In the genomic region with DNA sequence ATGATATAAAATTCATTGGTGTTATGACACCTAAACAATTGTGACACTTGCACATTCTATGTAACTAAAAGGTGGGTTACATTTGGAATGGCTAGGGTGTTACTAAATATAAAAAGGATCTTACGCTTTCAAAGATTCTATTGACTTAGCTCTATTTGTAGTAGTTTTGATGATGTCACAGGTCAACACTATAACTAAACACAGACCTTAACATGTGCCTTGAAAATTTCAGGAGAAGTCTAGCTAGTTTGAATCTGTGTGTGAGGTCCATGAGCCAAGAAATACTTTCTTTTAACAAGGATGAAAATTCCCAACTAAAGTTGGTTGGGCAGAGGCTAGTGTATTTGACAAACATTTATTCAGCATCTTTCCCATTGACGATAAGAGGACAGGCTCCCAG, we compare ENCODE assay signal across 17 cellular contexts.
DNase-seq lines count a peak whose midpoint lies in the region; ATAC-seq and TF ChIP-seq lines count a peak whose summit lies in the region.
"Had no signal": no experiment of that assay in that cellular context is flagged by ENCODE, and none has a peak within 500 bp of the region (broad histone marks: within the 10 kb centered on the region; RNA-seq: fewer than 3 reads in every experiment).

No MANE protein-coding gene starts in this region.

- H3K27me3 Mint-ChIP-seq in GM23338 (ENCODE audit: insufficient read depth, low read depth, poor library complexity) (no peaks in the 10 kb centered on the region), progenitor cell of endocrine pancreas (no peaks in the 10 kb centered on the region)
- H3K27me3 Mint-ChIP-seq in natural killer cell treated with Interleukin-12 subunit alpha and Interleukin-12 subunit beta and Interleukin-15 and Interleukin-18, amount 100 ng/mL, for 72 hours, result no peaks in the 10 kb centered on the region
- H3K27me3 Mint-ChIP-seq: CD4-positive, alpha-beta T cell had no signal

- DNase-seq in DMS53 (lab: John Stamatoyannopoulos, UW) (peak; percentile 9), DMS53 treated with DMSO at 0.1 percent for 48 hours (lab: John Stamatoyannopoulos, UW; ENCODE audit: unreplicated experiment) (no peak), GM23338 (ENCODE audit: low spot score) (no peak), progenitor cell of endocrine pancreas (ENCODE audit: low spot score, unreplicated experiment) (no peak)
- no peak for DNase-seq in natural killer cell treated with Interleukin-12 subunit alpha and Interleukin-12 subunit beta and Interleukin-15 and Interleukin-18, amount 100 ng/mL, for 72 hours (ENCODE audit: low spot score)
- DNase-seq: AML-193; Caco-2; Calu3; CD4-positive, alpha-beta T cell; CD8-positive, alpha-beta T cell; DMS79 treated with DMSO at 0.1 percent for 48 hours; GF-D8 had no signal

- H3F3A ChIP-seq in GM23338 (replicated peaks; ENCODE audit: low read depth), result no peaks in the 10 kb centered on the region

- no peaks in the 10 kb centered on the region for H3K27me3 ChIP-seq in GM23338 (ENCODE audit: insufficient read depth)
- H3K27me3 ChIP-seq: BLaER1 treated with 17β-estradiol and CSF1 and Interleukin-3, amounts not matched to agents 10 nM and 100 nM had no signal

- no peaks in the 10 kb centered on the region for H3K79me2 ChIP-seq in GM23338 (replicated peaks; ENCODE audit: insufficient read depth)

- 0 out of 3 replicates have a peak, but pooled peaks cover 2% of the 10 kb centered on the region for H3K4me1 Mint-ChIP-seq in GM23338
- peaks cover 15% of the 10 kb centered on the region for H3K4me1 Mint-ChIP-seq in progenitor cell of endocrine pancreas (ENCODE audit: low read depth)
- no peaks in the 10 kb centered on the region for H3K4me1 Mint-ChIP-seq in natural killer cell treated with Interleukin-12 subunit alpha and Interleukin-12 subunit beta and Interleukin-15 and Interleukin-18, amount 100 ng/mL, for 72 hours (ENCODE audit: low read depth in 2 of 2)
- H3K4me1 Mint-ChIP-seq: B cell had no signal

- no peaks in the 10 kb centered on the region for H4K20me1 ChIP-seq in GM23338 (replicated peaks; ENCODE audit: insufficient read depth)
- H4K20me1 ChIP-seq: BLaER1 treated with 17β-estradiol and CSF1 and Interleukin-3, amounts not matched to agents 10 nM and 100 nM had no signal

- H3K27ac Mint-ChIP-seq in GM23338 (no peak overlapping the region), progenitor cell of endocrine pancreas (peak overlapping the region; percentile 39)
- no peak overlapping the region for H3K27ac Mint-ChIP-seq in natural killer cell treated with Interleukin-12 subunit alpha and Interleukin-12 subunit beta and Interleukin-15 and Interleukin-18, amount 100 ng/mL, for 72 hours
- H3K27ac Mint-ChIP-seq: B cell; CD4-positive, alpha-beta T cell; CD8-positive, alpha-beta T cell had no signal

- no peaks in the 10 kb centered on the region for H3K9me3 Mint-ChIP-seq in GM23338
- H3K9me3 Mint-ChIP-seq in progenitor cell of endocrine pancreas (ENCODE audit: low read depth), result peaks cover 4% of the 10 kb centered on the region
- H3K9me3 Mint-ChIP-seq in natural killer cell treated with Interleukin-12 subunit alpha and Interleukin-12 subunit beta and Interleukin-15 and Interleukin-18, amount 100 ng/mL, for 72 hours, result no peaks in the 10 kb centered on the region
- H3K9me3 Mint-ChIP-seq: CD4-positive, alpha-beta T cell; CD8-positive, alpha-beta T cell had no signal

- H3K4me2 ChIP-seq in GM23338, result no peak overlapping the region
- H3K4me2 ChIP-seq: A549; BLaER1 treated with 17β-estradiol and CSF1 and Interleukin-3, amounts not matched to agents 10 nM and 100 nM had no signal

- H3K36me3 Mint-ChIP-seq in GM23338 (ENCODE audit: low read depth) (no peaks in the 10 kb centered on the region), progenitor cell of endocrine pancreas (ENCODE audit: insufficient read depth) (no peaks in the 10 kb centered on the region)
- no peaks in the 10 kb centered on the region for H3K36me3 Mint-ChIP-seq in natural killer cell treated with Interleukin-12 subunit alpha and Interleukin-12 subunit beta and Interleukin-15 and Interleukin-18, amount 100 ng/mL, for 72 hours
- H3K36me3 Mint-ChIP-seq: CD8-positive, alpha-beta T cell had no signal

- peak overlapping the region; percentile 63; the same call in 1 of the 2 replicates for H2AFZ ChIP-seq in GM23338

- no peaks in the 10 kb centered on the region for H3K36me3 ChIP-seq in GM23338 (ENCODE audit: insufficient read depth)
- H3K36me3 ChIP-seq: BLaER1 treated with 17β-estradiol and CSF1 and Interleukin-3, amounts not matched to agents 10 nM and 100 nM had no signal

- no peak for TF ChIP-seq CTCF in GM23338 (conservative IDR thresholded peaks at IDR 0.05; ENCODE audit: low read depth in 2 of 2)
- TF ChIP-seq CTCF in progenitor cell of endocrine pancreas (IDR thresholded peaks at IDR 0.05; ENCODE audit: unreplicated experiment), result no peak

- ATAC-seq in GM23338, result no peak
- ATAC-seq in natural killer cell treated with Interleukin-12 subunit alpha and Interleukin-12 subunit beta and Interleukin-15 and Interleukin-18, amount 100 ng/mL, for 72 hours, result no peak
- ATAC-seq: A549; CD8-positive, alpha-beta T cell had no signal

- no peaks in the 10 kb centered on the region for H3K4me1 ChIP-seq in GM23338 (ENCODE audit: insufficient read depth)
- H3K4me1 ChIP-seq: A549; BLaER1 treated with 17β-estradiol and CSF1 and Interleukin-3, amounts not matched to agents 10 nM and 100 nM had no signal

- H3K9me2 ChIP-seq in GM23338 (ENCODE audit: insufficient read depth), result 0 out of 2 replicates have a peak, but pooled peaks cover 7% of the 10 kb centered on the region

- H3K4me3 ChIP-seq in GM23338, result no peak overlapping the region
- H3K4me3 ChIP-seq: A549; BLaER1 treated with 17β-estradiol and CSF1 and Interleukin-3, amounts not matched to agents 10 nM and 100 nM had no signal

- no peak overlapping the region for H3K27ac ChIP-seq in GM23338 (ENCODE audit: low read depth)
- H3K27ac ChIP-seq: 22Rv1; A549; BLaER1 treated with 17β-estradiol and CSF1 and Interleukin-3, amounts not matched to agents 10 nM and 100 nM; C4-2B had no signal

- no peak overlapping the region for H3K4me3 Mint-ChIP-seq in GM23338
- H3K4me3 Mint-ChIP-seq in progenitor cell of endocrine pancreas (ENCODE audit: low read depth), result no peak overlapping the region
- H3K4me3 Mint-ChIP-seq in natural killer cell treated with Interleukin-12 subunit alpha and Interleukin-12 subunit beta and Interleukin-15 and Interleukin-18, amount 100 ng/mL, for 72 hours, result no peak overlapping the region
- H3K4me3 Mint-ChIP-seq: B cell; CD4-positive, alpha-beta T cell; CD8-positive, alpha-beta T cell had no signal

TF ChIP-seq in GM23338, 12 proteins besides CTCF, POLR2A, EP300 and RAD21:
- TF ChIP-seq CREB1 (CRISPR knock-in tag; IDR thresholded peaks at IDR 0.05; ENCODE audit: low read depth), result no peak
